In genomic region chr6:13370623-13371022, GRCh38 we compare ENCODE assay signal across 23 cellular contexts.
"Had no signal": no experiment of that assay in that cellular context is flagged by ENCODE, and none has a peak within 500 bp of the region (broad histone marks: within the 10 kb centered on the region; RNA-seq: fewer than 3 reads in every experiment).

No MANE protein-coding gene starts in this region.

- H3K36me3 ChIP-seq: sigmoid colon had no signal

- H3K4me3 Mint-ChIP-seq: activated CD4-positive, alpha-beta T cell treated with anti-CD3 and anti-CD28 coated beads, Interleukin-2, amount 10 ng/mL, durations not matched to agents 7 days and 5 days; activated CD8-positive, alpha-beta memory T cell treated with anti-CD3 and anti-CD28 coated beads, Interleukin-2, amount 10 ng/mL, durations not matched to agents 7 days and 5 days; activated CD8-positive, alpha-beta T cell treated with anti-CD3 and anti-CD28 coated beads for 36 hours; brain; memory B cell; stimulated activated naive B cell treated with anti-CD40 and anti-IgM and Interleukin-4, amounts not matched to agents 10 μg/mL and 1 μg/mL and 100 μg/mL, for 72 hours had no signal

- H3K9ac ChIP-seq: parathyroid adenoma had no signal

- ATAC-seq: activated CD4-positive, CD25-positive, alpha-beta regulatory T cell treated with anti-CD3 and anti-CD28 coated beads, Interleukin-2, amount 50 U/mL, for 24 hours; activated CD8-positive, alpha-beta memory T cell treated with anti-CD3 and anti-CD28 coated beads, Interleukin-2, amount 10 ng/mL, durations not matched to agents 7 days and 5 days; activated CD8-positive, alpha-beta T cell treated with anti-CD3 and anti-CD28 coated beads for 36 hours; activated naive CD4-positive, alpha-beta T cell treated with anti-CD3 and anti-CD28 coated beads, Interleukin-2, amount 50 U/mL, for 72 hours; heart right ventricle; left ventricle myocardium superior; stimulated activated naive B cell treated with anti-CD40 and anti-IgM and Interleukin-4, amounts not matched to agents 10 μg/mL and 1 μg/mL and 100 μg/mL, for 72 hours; upper lobe of right lung had no signal

- H3K27me3 Mint-ChIP-seq: activated CD4-positive, alpha-beta T cell treated with anti-CD3 and anti-CD28 coated beads, Interleukin-2, amount 10 ng/mL, durations not matched to agents 7 days and 5 days; activated CD8-positive, alpha-beta T cell treated with anti-CD3 and anti-CD28 coated beads for 36 hours; brain; memory B cell; stimulated activated naive B cell treated with anti-CD40 and anti-IgM and Interleukin-4, amounts not matched to agents 10 μg/mL and 1 μg/mL and 100 μg/mL, for 72 hours had no signal

- DNase-seq: activated CD4-positive, alpha-beta T cell treated with anti-CD3 and anti-CD28 coated beads, Interleukin-2, amount 10 ng/mL, durations not matched to agents 7 days and 5 days; activated CD8-positive, alpha-beta memory T cell treated with anti-CD3 and anti-CD28 coated beads, Interleukin-2, amount 10 ng/mL, durations not matched to agents 7 days and 5 days; activated CD8-positive, alpha-beta T cell treated with anti-CD3 and anti-CD28 coated beads for 36 hours; activated gamma-delta T cell; activated T-cell treated with anti-CD3 and anti-CD28 coated beads for 4 hours; aorta; caudate nucleus; heart right ventricle; left ventricle myocardium superior; nucleus accumbens; sigmoid colon; stimulated activated CD4-positive, alpha-beta T cell treated with anti-CD3 and anti-CD28 coated beads, Interleukin-2, amount 100 ng/mL, for 48 hours; stimulated activated CD8-positive, alpha-beta memory T cell treated with anti-CD3 and anti-CD28 coated beads, Interleukin-4, amount 100 ng/mL, for 48 hours; stimulated activated naive B cell treated with anti-CD40 and anti-IgM and Interleukin-4, amounts not matched to agents 10 μg/mL and 1 μg/mL and 100 μg/mL, for 72 hours; T-helper 2 cell; upper lobe of right lung had no signal

- H3K36me3 Mint-ChIP-seq: activated CD8-positive, alpha-beta memory T cell treated with anti-CD3 and anti-CD28 coated beads, Interleukin-2, amount 10 ng/mL, durations not matched to agents 7 days and 5 days; activated naive CD4-positive, alpha-beta T cell treated with anti-CD3 and anti-CD28 coated beads, Interleukin-2, amount 50 U/mL, for 72 hours had no signal

- H3K9me3 ChIP-seq: heart right ventricle, sigmoid colon, upper lobe of right lung had no signal

- H2AFZ ChIP-seq: parathyroid adenoma had no signal

- H3K79me2 ChIP-seq: parathyroid adenoma had no signal

- H3K4me1 ChIP-seq: sigmoid colon had no signal

- H3K9me3 Mint-ChIP-seq: activated CD4-positive, alpha-beta T cell treated with anti-CD3 and anti-CD28 coated beads, Interleukin-2, amount 10 ng/mL, durations not matched to agents 7 days and 5 days; activated CD8-positive, alpha-beta T cell treated with anti-CD3 and anti-CD28 coated beads for 36 hours; activated naive CD4-positive, alpha-beta T cell treated with anti-CD3 and anti-CD28 coated beads, Interleukin-2, amount 50 U/mL, for 72 hours; brain; memory B cell; stimulated activated naive B cell treated with anti-CD40 and anti-IgM and Interleukin-4, amounts not matched to agents 10 μg/mL and 1 μg/mL and 100 μg/mL, for 72 hours had no signal

- H3K27me3 ChIP-seq: heart right ventricle, sigmoid colon, upper lobe of right lung had no signal

- H3K27ac Mint-ChIP-seq: activated CD4-positive, alpha-beta T cell treated with anti-CD3 and anti-CD28 coated beads, Interleukin-2, amount 10 ng/mL, durations not matched to agents 7 days and 5 days; activated CD8-positive, alpha-beta memory T cell treated with anti-CD3 and anti-CD28 coated beads, Interleukin-2, amount 10 ng/mL, durations not matched to agents 7 days and 5 days; activated CD8-positive, alpha-beta T cell treated with anti-CD3 and anti-CD28 coated beads for 36 hours; activated naive CD4-positive, alpha-beta T cell treated with anti-CD3 and anti-CD28 coated beads, Interleukin-2, amount 50 U/mL, for 72 hours; memory B cell; stimulated activated naive B cell treated with anti-CD40 and anti-IgM and Interleukin-4, amounts not matched to agents 10 μg/mL and 1 μg/mL and 100 μg/mL, for 72 hours had no signal

- H3K4me3 ChIP-seq: heart right ventricle, sigmoid colon, upper lobe of right lung had no signal

- H3K27ac ChIP-seq: epithelial cell of prostate, parathyroid adenoma, sigmoid colon, upper lobe of right lung, VCaP had no signal
